1 cellular context compared by ENCODE assay signal in the genomic region with DNA sequence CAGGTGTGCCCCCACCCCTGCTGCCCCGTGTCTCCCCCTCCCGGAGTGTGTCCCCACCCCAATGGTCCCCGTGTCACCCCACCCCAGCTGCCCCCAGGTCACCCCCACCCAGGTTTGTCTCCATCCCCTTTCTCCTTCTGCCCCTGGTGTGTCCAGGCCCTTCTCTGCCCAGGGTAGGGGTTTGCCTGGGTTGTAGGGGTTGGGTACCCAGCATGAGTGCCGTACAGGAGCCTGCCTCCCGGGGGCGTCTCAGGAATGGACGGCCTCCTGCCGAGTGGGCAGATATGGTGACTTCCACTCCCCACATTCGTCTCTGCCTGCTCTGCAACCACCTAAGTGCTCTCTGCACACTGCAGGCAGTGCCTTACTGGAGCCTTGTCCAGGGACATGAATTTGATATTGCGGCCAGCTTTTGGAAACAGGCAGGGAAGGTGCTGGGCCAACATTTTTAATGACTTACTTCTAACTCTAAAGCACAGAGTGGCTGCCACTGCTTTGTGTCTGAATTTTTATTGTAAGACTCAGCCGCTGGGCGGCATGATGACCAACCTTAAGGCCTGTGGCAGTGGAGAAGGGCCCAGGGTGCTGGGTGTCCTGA.
TF ChIP-seq lines count a peak whose summit lies in the region.

No MANE protein-coding gene starts in this region.

TF ChIP-seq in H1, 55 proteins besides CTCF, POLR2A, EP300 and RAD21:
- TF ChIP-seq YY1 (IDR thresholded peaks at IDR 0.05; ENCODE audit: low read depth, low read length) (no peak), SP1 (IDR thresholded peaks at IDR 0.05; ENCODE audit: low read depth, low read length) (no peak)
